Comparison of ENCODE assay signal across 31 cellular contexts in genomic region chr4:108893474-108893873, GRCh38.
A peak's percentile ranks its signal among the peaks of the same experiment; 100 is the strongest.
DNase-seq lines count a peak whose midpoint lies in the region; ATAC-seq, FAIRE-seq and TF ChIP-seq lines count a peak whose summit lies in the region.
"Had no signal": no experiment of that assay in that cellular context is flagged by ENCODE, and none has a peak within 500 bp of the region (broad histone marks: within the 10 kb centered on the region; RNA-seq: fewer than 3 reads in every experiment).

No MANE protein-coding gene starts in this region.

- no peak overlapping the region for H2AK5ac ChIP-seq in trophoblast cell (ENCODE audit: low read length)

- peaks cover 4% of the 10 kb centered on the region for H3K79me1 ChIP-seq in trophoblast cell (ENCODE audit: low read length)

- POLR2A ChIA-PET in HepG2 (lab: Yijun Ruan, JAX): no interaction called here

- no TSS peak for BruUV-seq in HepG2 (replicated peaks; lab: Mats Ljungman, UMichigan)

- TF ChIP-seq EP300 in HepG2 (IDR thresholded peaks at IDR 0.05; ENCODE audit: low read depth in 2 of 2, low read length in 2 of 2): no peak
- TF ChIP-seq EP300 in HepG2 (CRISPR knock-in tag; IDR thresholded peaks at IDR 0.05; ENCODE audit: borderline replicate concordance): no peak

- TF ChIP-seq POLR2A in HepG2 (IDR thresholded peaks at IDR 0.05; ENCODE audit: insufficient read depth in 1 of 2, low read depth in 2 of 2, low read length in 2 of 2): no peak
- TF ChIP-seq POLR2A in right lobe of liver (IDR thresholded peaks at IDR 0.05): no peak

- H3K4me1 ChIP-seq in HepG2 (ENCODE audit: insufficient read depth, low read length) (no peaks in the 10 kb centered on the region), right lobe of liver (no peaks in the 10 kb centered on the region), trophoblast cell (ENCODE audit: control insufficient read depth in 1 of 2, insufficient read depth in 2 of 2, low read length in 2 of 2) (peaks cover 2 to 3% of the 10 kb centered on the region in 2 experiments)
- H3K4me1 ChIP-seq: A549; BE2C; BLaER1; BLaER1 treated with 17β-estradiol and CSF1 and Interleukin-3, amounts not matched to agents 10 nM and 100 nM; Caco-2 had no signal

- FAIRE-seq in HepG2 (lab: Jason Lieb, UNC): no peak
- FAIRE-seq: A204.1, A549, D721Med had no signal

- peak overlapping the region; percentile 34 for H2BK12ac ChIP-seq in trophoblast cell (ENCODE audit: low read length)

- H3K9me3 ChIP-seq in HepG2 (ENCODE audit: low read length) (no peaks in the 10 kb centered on the region), right lobe of liver (no peaks in the 10 kb centered on the region), trophoblast cell (ENCODE audit: insufficient read depth, low read depth, low read length) (no peaks in the 10 kb centered on the region)
- H3K9me3 ChIP-seq: A549; BE2C; BLaER1; BLaER1 treated with 17β-estradiol and CSF1 and Interleukin-3, amounts not matched to agents 10 nM and 100 nM; Caco-2 had no signal

- H2BK5ac ChIP-seq in trophoblast cell (ENCODE audit: low read depth, low read length, poor library complexity): no peak overlapping the region

- H4K91ac ChIP-seq in trophoblast cell (ENCODE audit: low read depth, low read length): no peak overlapping the region

- no peak overlapping the region for H4K8ac ChIP-seq in trophoblast cell (ENCODE audit: low read depth, low read length)

- H2BK120ac ChIP-seq in trophoblast cell (ENCODE audit: insufficient read depth, low read length, poor library complexity): no peak overlapping the region

- no peaks in the 10 kb centered on the region for H4K20me1 ChIP-seq in HepG2 (ENCODE audit: insufficient read depth, low read length)
- H4K20me1 ChIP-seq: BLaER1; BLaER1 treated with 17β-estradiol and CSF1 and Interleukin-3, amounts not matched to agents 10 nM and 100 nM had no signal

- H3K9ac ChIP-seq in HepG2 (ENCODE audit: insufficient read depth, low read depth, low read length) (no peak overlapping the region), trophoblast cell (ENCODE audit: low read length) (no peak overlapping the region)
- H3K9ac ChIP-seq: BLaER1; BLaER1 treated with 17β-estradiol and CSF1 and Interleukin-3, amounts not matched to agents 10 nM and 100 nM had no signal

- TF ChIP-seq RAD21 in HepG2 (CRISPR knock-in tag; IDR thresholded peaks at IDR 0.05): no peak

- no peak overlapping the region for H4K12ac ChIP-seq in trophoblast cell (ENCODE audit: low read depth, low read length)

- H3K14ac ChIP-seq in trophoblast cell (ENCODE audit: low read length): no peak overlapping the region

- under 1% methylated on average over 3 of the region's 3 CpGs for WGBS in HepG2 (ENCODE audit: low lambda C conversion rate)
- 51% methylated on average over 3 of the region's 3 CpGs for WGBS in right lobe of liver (ENCODE audit: insufficient coverage, low coverage, low lambda C conversion rate, missing lambda C conversion rate)
- WGBS in trophoblast cell (ENCODE audit: extremely low coverage, insufficient coverage, insufficient read length): no CpG with 5 or more reads among the region's 3 CpGs

- H3K4me3 ChIP-seq in HepG2 (replicated peaks in 1 of 3; ENCODE audit: insufficient read depth in 1 of 3, low read depth in 2 of 3, low read length in 3 of 3) (no peak overlapping the region), right lobe of liver (no peak overlapping the region), trophoblast cell (ENCODE audit: low read depth, low read length) (no peak overlapping the region)
- H3K4me3 ChIP-seq: A549; BLaER1; BLaER1 treated with 17β-estradiol and CSF1 and Interleukin-3, amounts not matched to agents 10 nM and 100 nM had no signal

- DNase-seq in HepG2 (ENCODE audit: low spot score) (no peak), right lobe of liver (no peak), trophoblast cell (no peak), NCI-H187 treated with DMSO at 0.1 percent for 48 hours (lab: John Stamatoyannopoulos, UW) (no peak)
- DNase-seq: 8988T; ACHN; AML-193; BE2C; C1 segment of cervical spinal cord; Caco-2; Calu3; CD4-positive, alpha-beta memory T cell; CD4-positive, alpha-beta T cell; CD4-positive, CD25-positive, alpha-beta regulatory T cell; CD8-positive, alpha-beta memory T cell; CD8-positive, alpha-beta T cell; COR-L47; DMS 273 treated with DMSO at 0.1 percent for 48 hours; DMS153; DMS53; DMS79; DMS79 treated with DMSO at 0.1 percent for 48 hours; DND-41; EL had no signal

- intact Hi-C loops in HepG2 (cut with micrococcal nuclease; ENCODE audit: unreplicated experiment) (no loop called here), right lobe of liver (cut with DNase I) (no loop called here)

- H3K18ac ChIP-seq in trophoblast cell (ENCODE audit: low read length): no peak overlapping the region

- H3K27ac ChIP-seq in HepG2 (ENCODE audit: extremely low read length, insufficient read depth, low read length) (no peak overlapping the region), right lobe of liver (no peak overlapping the region), trophoblast cell (ENCODE audit: low read depth, low read length) (no peak overlapping the region)
- H3K27ac ChIP-seq: 22Rv1; A549; BLaER1; BLaER1 treated with 17β-estradiol and CSF1 and Interleukin-3, amounts not matched to agents 10 nM and 100 nM; C4-2B had no signal

- H3K23ac ChIP-seq in trophoblast cell (ENCODE audit: low read length): no peak overlapping the region

- H3K27me3 ChIP-seq in HepG2 (ENCODE audit: control insufficient read depth in 1 of 2, insufficient read depth in 2 of 2, low read length in 2 of 2): no peaks in the 10 kb centered on the region; a peak in 1 of 5 replicates
- H3K27me3 ChIP-seq in right lobe of liver: no peaks in the 10 kb centered on the region
- no peaks in the 10 kb centered on the region for H3K27me3 ChIP-seq in trophoblast cell (ENCODE audit: insufficient read depth, low read length)
- H3K27me3 ChIP-seq: BE2C; BLaER1; BLaER1 treated with 17β-estradiol and CSF1 and Interleukin-3, amounts not matched to agents 10 nM and 100 nM had no signal

- no peak overlapping the region for H3K4ac ChIP-seq in trophoblast cell (ENCODE audit: low read depth, low read length)

- H3K79me2 ChIP-seq in HepG2 (ENCODE audit: insufficient read depth, low read length) (no peaks in the 10 kb centered on the region), trophoblast cell (ENCODE audit: control insufficient read depth, insufficient read depth, low read length, poor library complexity) (no peaks in the 10 kb centered on the region)

- CTCF ChIA-PET in HepG2 (lab: Yijun Ruan, JAX; ENCODE audit: low intra/inter-chr PET ratio, low total read pairs): no interaction called here

- H3K4me2 ChIP-seq in HepG2 (ENCODE audit: low read depth, low read length): no peak overlapping the region
- no peak overlapping the region for H3K4me2 ChIP-seq in trophoblast cell (ENCODE audit: low read length)
- H3K4me2 ChIP-seq: A549; BLaER1; BLaER1 treated with 17β-estradiol and CSF1 and Interleukin-3, amounts not matched to agents 10 nM and 100 nM had no signal

- no peak for TF ChIP-seq CTCF in HepG2 (CRISPR knock-in tag; IDR thresholded peaks at IDR 0.05)
- no peak for TF ChIP-seq CTCF in right lobe of liver (IDR thresholded peaks at IDR 0.05)

- in situ Hi-C loops in HepG2 (cut with HindIII; ENCODE audit: extremely low pct_ligation_motif_present, low pct_unique_long_range_greater_than_20kb): no loop called here

- H2AFZ ChIP-seq in HepG2 (ENCODE audit: low read length) (no peak overlapping the region), trophoblast cell (ENCODE audit: insufficient read depth, low read length, poor library complexity) (no peak overlapping the region)

- ATAC-seq in HepG2 (no peak), right lobe of liver (no peak)
- ATAC-seq: A549; CD8-positive, alpha-beta T cell had no signal

- H3K36me3 ChIP-seq in HepG2 (replicated peaks in 1 of 2; ENCODE audit: control insufficient read depth in 1 of 2, insufficient read depth in 2 of 2, low read length in 2 of 2) (no peaks in the 10 kb centered on the region), right lobe of liver (no peaks in the 10 kb centered on the region), trophoblast cell (ENCODE audit: control insufficient read depth in 1 of 2, insufficient read depth in 2 of 2, low read length in 2 of 2) (no peaks in the 10 kb centered on the region)
- H3K36me3 ChIP-seq: BE2C; BLaER1; BLaER1 treated with 17β-estradiol and CSF1 and Interleukin-3, amounts not matched to agents 10 nM and 100 nM had no signal

TF ChIP-seq in HepG2, 621 proteins besides CTCF, POLR2A, EP300 and RAD21:
- TF ChIP-seq ZNF570 (CRISPR knock-in tag; IDR thresholded peaks at IDR 0.05; ENCODE audit: borderline replicate concordance): no peak
- peak; percentile 90 for TF ChIP-seq ATF7 (IDR thresholded peaks at IDR 0.05)
- no peak for TF ChIP-seq ATF7 (CRISPR knock-in tag; IDR thresholded peaks at IDR 0.05)
- peak; percentile 61 for TF ChIP-seq CREB1 (IDR thresholded peaks at IDR 0.05)
- no peak for TF ChIP-seq CREB1 (CRISPR knock-in tag; IDR thresholded peaks at IDR 0.05)
- no peak for TF ChIP-seq AGO1 (IDR thresholded peaks at IDR 0.05; ENCODE audit: low read depth, low read length, poor library complexity, severe bottlenecking)
- no peak for TF ChIP-seq ZSCAN9 (CRISPR knock-in tag; IDR thresholded peaks at IDR 0.05; ENCODE audit: borderline replicate concordance)
- TF ChIP-seq SATB2 (CRISPR knock-in tag; IDR thresholded peaks at IDR 0.05): no peak
